8 cellular contexts compared by ENCODE assay signal in genomic region chr7:103296901-103297836, GRCh38. TPM values are rescaled to one million over a fixed set of nuclear protein-coding genes. Genes with fewer than 3 reads are reported as not detected.
DNase-seq lines count a peak whose midpoint lies in the region; ATAC-seq, FAIRE-seq and TF ChIP-seq lines count a peak whose summit lies in the region.

A gene with protein sequence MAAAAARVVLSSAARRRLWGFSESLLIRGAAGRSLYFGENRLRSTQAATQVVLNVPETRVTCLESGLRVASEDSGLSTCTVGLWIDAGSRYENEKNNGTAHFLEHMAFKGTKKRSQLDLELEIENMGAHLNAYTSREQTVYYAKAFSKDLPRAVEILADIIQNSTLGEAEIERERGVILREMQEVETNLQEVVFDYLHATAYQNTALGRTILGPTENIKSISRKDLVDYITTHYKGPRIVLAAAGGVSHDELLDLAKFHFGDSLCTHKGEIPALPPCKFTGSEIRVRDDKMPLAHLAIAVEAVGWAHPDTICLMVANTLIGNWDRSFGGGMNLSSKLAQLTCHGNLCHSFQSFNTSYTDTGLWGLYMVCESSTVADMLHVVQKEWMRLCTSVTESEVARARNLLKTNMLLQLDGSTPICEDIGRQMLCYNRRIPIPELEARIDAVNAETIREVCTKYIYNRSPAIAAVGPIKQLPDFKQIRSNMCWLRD (plus strand): TSS chr7:103297435. CDS start chr7:103297460, 25 bp downstream.

- TF ChIP-seq POLR2A in H1 (IDR thresholded peaks at IDR 0.05; ENCODE audit: control extremely low read depth in 1 of 2, low read depth in 2 of 2, low read length in 2 of 2) = peak; percentile 79 to 91

- H2BK20ac ChIP-seq in H1 (ENCODE audit: low read length) = no peak within 1 kb of the TSS

- POLR2A ChIA-PET in H1 (lab: Charles Lee; ENCODE audit: partially characterized antibody) = interaction anchor here (0.7 to 1.9 kb wide), 5 partner anchors 10 to 47 kb away, joined by 3 to 6 read pairs (median 3); partner anchors contain the start of gene DNAJC2

- H3K79me1 ChIP-seq in H1 (ENCODE audit: low read depth, low read length) = no peaks in the 10 kb centered on the region; the same call in 1 of the 2 replicates
- peaks cover 14% of the 10 kb centered on the region for H3K79me1 ChIP-seq in mesenchymal stem cell (replicated peaks; ENCODE audit: low read length, poor library complexity, severe bottlenecking)

- peak within 1 kb of the TSS; percentile 94 for H3K27ac ChIP-seq in H1 (ENCODE audit: low read depth, low read length)
- peak within 1 kb of the TSS; percentile 63 for H3K27ac ChIP-seq in mesenchymal stem cell (ENCODE audit: low read length, poor library complexity, severe bottlenecking)

- H3K4me3 ChIP-seq in H1 (ENCODE audit: extremely low read depth in 1 of 4, insufficient read depth in 2 of 4, low read depth in 3 of 4, low read length in 4 of 4) (peak within 1 kb of the TSS; percentile 58 to 92 (median 84)), mesenchymal stem cell (ENCODE audit: insufficient read depth in 1 of 2, low read depth in 1 of 2, low read length in 2 of 2) (peak within 1 kb of the TSS; percentile 86 to 90)

- CTCF ChIA-PET in H1 (lab: Charles Lee; ENCODE audit: partially characterized antibody) = interaction anchor here (0.7 to 1.4 kb wide), 5 partner anchors 10 to 64 kb away, joined by 3 to 5 read pairs (median 3); no protein-coding TSS in a partner anchor

- H2BK15ac ChIP-seq in H1 (ENCODE audit: low read length) (no peak within 1 kb of the TSS), mesenchymal stem cell (ENCODE audit: low read depth, poor library complexity, severe bottlenecking) (peak within 1 kb of the TSS; percentile 52)

- FAIRE-seq in HTR-8/SVneo (lab: Jason Lieb, UNC) (peak; percentile 4), H1 (lab: Jason Lieb, UNC) (peak; percentile 48)

- H2BK120ac ChIP-seq in H1 (replicated peaks; ENCODE audit: low read depth, low read length) (no peak within 1 kb of the TSS), mesenchymal stem cell (ENCODE audit: low read depth, low read length) (peak within 1 kb of the TSS; percentile 49)

- H2BK12ac ChIP-seq in H1 (ENCODE audit: low read depth, low read length) = no peak within 1 kb of the TSS
- peak within 1 kb of the TSS in 1 of 2 experiments; percentile 23 for H2BK12ac ChIP-seq in mesenchymal stem cell (ENCODE audit: low read length in 2 of 2)

- 0 out of 2 replicates have a peak within 1 kb of the TSS, but pooled peaks have one; percentile 62 for H2BK5ac ChIP-seq in H1 (ENCODE audit: low read depth, low read length)
- H2BK5ac ChIP-seq in mesenchymal stem cell (ENCODE audit: low read depth, low read length, poor library complexity, severe bottlenecking) = peak within 1 kb of the TSS; percentile 90

- peak within 1 kb of the TSS; percentile 76 to 99 (median 92) for H3K9ac ChIP-seq in H1 (replicated peaks in 1 of 4; ENCODE audit: extremely low read depth in 1 of 4, low read depth in 3 of 4, low read length in 3 of 4)
- peak within 1 kb of the TSS; percentile 97 for H3K9ac ChIP-seq in mesenchymal stem cell (ENCODE audit: low read length)

- H4K8ac ChIP-seq in H1 (ENCODE audit: extremely low read depth, insufficient read depth, low read length) (peak within 1 kb of the TSS; percentile 99; the same call in 1 of the 2 replicates), mesenchymal stem cell (ENCODE audit: low read length) (peak within 1 kb of the TSS; percentile 100)

- H3K23ac ChIP-seq in H1 (ENCODE audit: insufficient read length) (no peak within 1 kb of the TSS), mesenchymal stem cell (ENCODE audit: low read length in 2 of 2) (peak within 1 kb of the TSS; percentile 34 to 71)

- peak; percentile 72 to 76 for TF ChIP-seq RAD21 in H1 (IDR thresholded peaks at IDR 0.05 in 1 of 2, conservative IDR thresholded peaks at IDR 0.05 in 1 of 2; ENCODE audit: low read depth in 2 of 2, low read length in 2 of 2)

- DNase-seq in Caki2 (ENCODE audit: low read depth) (peak; percentile 78), HTR-8/SVneo (ENCODE audit: insufficient read length, low spot score) (peak; percentile 83), NOMO-1 treated with DMSO at 0.1 percent for 48 hours (lab: John Stamatoyannopoulos, UW; ENCODE audit: unreplicated experiment) (peak; percentile 44), H1 (ENCODE audit: low read depth in 1 of 2, low spot score in 2 of 2) (peak; percentile 82 to 98), mesenchymal stem cell (peak; percentile 91)
- DNase-seq in activated CD8-positive, alpha-beta memory T cell treated with anti-CD3 and anti-CD28 coated beads for 48 hours (ENCODE audit: low read depth in 2 of 3, low spot score in 2 of 3) = peak; percentile 87 to 95 (median 87)
- DNase-seq in stimulated activated CD8-positive, alpha-beta memory T cell treated with anti-CD3 and anti-CD28 coated beads, Interleukin-12 subunit alpha, Interleukin-12 subunit beta, amount 100 ng/mL, for 4 hours (ENCODE audit: low read depth) = peak; percentile 88

- no peak within 1 kb of the TSS for H3K4ac ChIP-seq in H1 (replicated peaks; ENCODE audit: insufficient read length, low read depth, low read length)
- peak within 1 kb of the TSS in 1 of 2 experiments; percentile 98 for H3K4ac ChIP-seq in mesenchymal stem cell (ENCODE audit: low read depth in 1 of 2, low read length in 2 of 2)

- H3K79me2 ChIP-seq in H1 (ENCODE audit: control insufficient read depth in 1 of 2, insufficient read depth in 2 of 2, low read length in 2 of 2) = peaks cover 0 to 26% of the 10 kb centered on the region in 2 experiments; a peak in 3 of 4 replicates

- H3K4me1 ChIP-seq in H1 (replicated peaks in 1 of 4; ENCODE audit: control insufficient read depth in 3 of 4, insufficient read depth in 4 of 4, low read length in 3 of 4) (peaks cover 0 to 5% (median 0%) of the 10 kb centered on the region in 4 experiments; a peak in 1 of 7 replicates), mesenchymal stem cell (ENCODE audit: control insufficient read depth, insufficient read depth, low read depth, low read length) (no peaks in the 10 kb centered on the region)

- no peak for TF ChIP-seq EP300 in H1 (IDR thresholded peaks at IDR 0.05; ENCODE audit: borderline replicate concordance in 1 of 2, low read depth in 2 of 2, low read length in 2 of 2)

- 7% methylated on average over 50 of the region's 52 CpGs; no CpG with 5 or more reads in 1 of the 2 experiments for WGBS in H1 (ENCODE audit: extremely low coverage in 1 of 2, insufficient coverage in 1 of 2, insufficient read length in 1 of 2, insufficient replicate concordance in 2 of 2, low coverage in 1 of 2, low lambda C conversion rate in 2 of 2, missing lambda C conversion rate in 1 of 2), 2 experiments
- WGBS in mesenchymal stem cell = 6% methylated on average over 52 of the region's 52 CpGs

- no peak within 1 kb of the TSS for H2AK5ac ChIP-seq in H1 (ENCODE audit: low read depth, low read length)
- no peak within 1 kb of the TSS for H2AK5ac ChIP-seq in mesenchymal stem cell (ENCODE audit: low read length, severe bottlenecking)

- H4K5ac ChIP-seq in H1 (ENCODE audit: insufficient read length, low read depth, low read length) = peak within 1 kb of the TSS; percentile 88

- in situ Hi-C loops in Caki2 (cut with HindIII; ENCODE audit: low pct_unique_long_range_greater_than_20kb, low sequenced_read_pairs) = no loop called here

- H2AFZ ChIP-seq in H1 (ENCODE audit: low read length) (peak within 1 kb of the TSS; percentile 98), mesenchymal stem cell (ENCODE audit: low read depth, low read length) (peak within 1 kb of the TSS; percentile 91)

- no peaks in the 10 kb centered on the region for H3K23me2 ChIP-seq in H1 (ENCODE audit: low read depth, low read length)

- H3K14ac ChIP-seq in H1 (ENCODE audit: insufficient read length) (no peak within 1 kb of the TSS), mesenchymal stem cell (ENCODE audit: low read length in 2 of 2) (no peak within 1 kb of the TSS)

- peak within 1 kb of the TSS; percentile 88 for H3K18ac ChIP-seq in H1 (ENCODE audit: extremely low read depth, low read length)
- peak within 1 kb of the TSS; percentile 71 to 94 for H3K18ac ChIP-seq in mesenchymal stem cell (ENCODE audit: low read depth in 1 of 2, low read length in 2 of 2)

- H3K9me3 ChIP-seq in H1 (ENCODE audit: insufficient read depth in 2 of 2, low read depth in 1 of 2, low read length in 1 of 2) = no peaks in the 10 kb centered on the region
- no peaks in the 10 kb centered on the region for H3K9me3 ChIP-seq in mesenchymal stem cell (ENCODE audit: control insufficient read depth, low read length)

- TF ChIP-seq CTCF in H1 (IDR thresholded peaks at IDR 0.05; ENCODE audit: control extremely low read depth in 1 of 3, insufficient read depth in 1 of 3, low read depth in 1 of 3, low read length in 3 of 3) = peak; percentile 75 to 96 (median 94)

- no peak within 1 kb of the TSS for H3K56ac ChIP-seq in H1 (replicated peaks; ENCODE audit: insufficient read length, low read depth, low read length)

- H3K27me3 ChIP-seq in H1 (replicated peaks in 1 of 4; ENCODE audit: control insufficient read depth in 3 of 4, extremely low read depth in 1 of 4, insufficient read depth in 3 of 4, low read length in 3 of 4) (no peaks in the 10 kb centered on the region), mesenchymal stem cell (ENCODE audit: control insufficient read depth in 1 of 2, insufficient read depth in 1 of 2, low read length in 2 of 2) (no peaks in the 10 kb centered on the region)

- H3K36me3 ChIP-seq in H1 (ENCODE audit: control insufficient read depth in 2 of 4, insufficient read depth in 4 of 4, low read length in 3 of 4) = peaks cover 0 to 36% (median 24%) of the 10 kb centered on the region in 4 experiments; a peak in 6 of 8 replicates
- peaks cover 7 to 37% of the 10 kb centered on the region in 2 experiments for H3K36me3 ChIP-seq in mesenchymal stem cell (ENCODE audit: control insufficient read depth in 1 of 2, insufficient read depth in 2 of 2, low read depth in 1 of 2, low read length in 2 of 2)

- H4K91ac ChIP-seq in H1 (replicated peaks; ENCODE audit: insufficient read length, low read length) = peak within 1 kb of the TSS; percentile 39
- H4K91ac ChIP-seq in mesenchymal stem cell (ENCODE audit: low read length) = peak within 1 kb of the TSS; percentile 89

- ATAC-seq in GM21367 (IDR thresholded peaks at IDR 0.05; ENCODE audit: unreplicated experiment) = peak; percentile 94

- H4K20me1 ChIP-seq in H1 (replicated peaks in 1 of 2; ENCODE audit: control insufficient read depth in 1 of 2, insufficient read depth in 2 of 2, low read length in 2 of 2) = peaks cover 0 to 2% of the 10 kb centered on the region in 2 experiments

- H3K4me2 ChIP-seq in H1 (ENCODE audit: insufficient read depth in 1 of 2, low read depth in 2 of 2, low read length in 2 of 2) (peak within 1 kb of the TSS; percentile 0 to 75), mesenchymal stem cell (ENCODE audit: low read length, poor library complexity, severe bottlenecking) (peak within 1 kb of the TSS; percentile 83)

RNA-seq across cellular contexts. Expression of the gene that starts here (rescaled TPM):
- total RNA-seq in Caki2 (2014; rRNA removed; shearing (Covaris generic); ENCODE audit: low replicate concordance) = 89.3 and 92.5 TPM in 2 replicates
- total RNA-seq in H1 (2021; fragmentation: NEBNext Ultra II Directional; extraction: Animal tissue kit (Norgen Biotek cat#: 25700)) = 81.2 and 83.5 TPM in 2 replicates
- 33.0 and 60.6 TPM in 2 replicates for polyA plus RNA-seq in H1 (2011; rRNA removed)
- polyA plus RNA-seq in H1 (2011; cell fraction: cytosol; rRNA removed) = 73.5 TPM
- 35.2 TPM for polyA plus RNA-seq in H1 (2011; cell fraction: nucleus; rRNA removed)
- 84.6 to 117 TPM (median 89.3 TPM) in 4 replicates for polyA plus RNA-seq in H1 (2012, experiment 1 of 2)
- polyA plus RNA-seq in H1 (2012, experiment 2 of 2) = 11.4 TPM
- 55.6 TPM for polyA plus RNA-seq in H1 (2013, experiment 1 of 2)
- 53.8 TPM for polyA plus RNA-seq in H1 (2013, experiment 2 of 2)
- 46.7 and 58.1 TPM in 2 replicates for polyA minus RNA-seq in H1 (2011; rRNA and poly(A)+ RNA removed)
- polyA minus RNA-seq in H1 (2011; cell fraction: cytosol; rRNA and poly(A)+ RNA removed) = 23.1 TPM
- 33.9 TPM for polyA minus RNA-seq in H1 (2011; cell fraction: nucleus; rRNA and poly(A)+ RNA removed)
- polyA plus RNA-seq in mesenchymal stem cell (2013, experiment 1 of 2) = 46.3 TPM
- polyA plus RNA-seq in mesenchymal stem cell (2013, experiment 2 of 2) = 46.0 TPM

Comparison
In these comparisons a context has a peak if more than half of its experiments do, and no peak if none do; other contexts are left out.
1. Peak in every context shown above with its lines: DNase-seq, ATAC-seq, H3K4me3 ChIP-seq and H3K27ac ChIP-seq.